In the genomic region with DNA sequence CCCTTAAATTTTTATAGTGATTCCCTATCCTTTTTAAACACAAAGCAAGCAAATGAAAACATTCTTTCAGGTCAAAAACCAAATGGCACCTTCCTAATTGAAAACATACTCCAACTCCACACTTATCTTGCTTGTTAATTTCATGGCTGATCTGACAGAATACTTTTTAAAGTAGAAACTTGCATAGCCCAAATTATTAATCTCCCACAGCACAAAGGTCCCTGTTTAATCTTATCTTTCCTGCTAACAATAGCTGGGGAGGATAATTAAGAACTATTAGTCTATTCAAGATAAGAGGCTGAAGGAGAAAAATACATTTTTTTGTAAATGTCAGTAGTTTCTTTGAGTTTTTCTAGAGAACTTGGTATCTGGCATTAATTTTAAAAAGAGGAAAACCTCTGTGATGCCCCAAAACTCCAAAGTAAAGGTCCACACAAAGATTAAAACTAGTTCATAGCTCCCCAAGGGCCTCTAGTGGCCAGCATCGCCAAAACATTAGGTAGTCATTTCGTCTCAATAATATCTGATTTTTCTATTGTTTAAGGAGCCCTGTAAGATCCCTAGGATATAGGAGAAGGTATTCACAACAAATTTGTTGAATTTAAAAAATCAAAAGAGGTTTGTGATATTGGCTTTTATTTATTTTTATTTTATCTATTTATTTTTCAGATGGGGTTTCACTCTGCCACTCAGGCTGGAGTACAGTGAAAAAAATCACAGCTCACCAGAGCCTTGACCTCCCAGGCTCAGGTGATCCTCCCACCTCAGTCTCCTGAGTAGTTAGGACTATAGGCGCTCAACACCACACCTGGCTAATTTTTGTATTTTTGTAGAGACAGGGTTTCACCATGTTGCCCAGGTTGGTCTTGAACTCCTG, we compare ENCODE assay signal across 8 cellular contexts. TPM values are rescaled to one million over a fixed set of nuclear protein-coding genes. Genes with fewer than 3 reads are reported as not detected.
DNase-seq lines count a peak whose midpoint lies in the region; ATAC-seq, FAIRE-seq and TF ChIP-seq lines count a peak whose summit lies in the region.

No MANE protein-coding gene starts in this region.

- intact Hi-C loops in CD14-positive monocyte (cut with micrococcal nuclease) (loop anchor here (5.0 to 10.0 kb wide), 5 partner anchors 61 to 318 kb away; no protein-coding TSS in a partner anchor), GM12878 (cut with micrococcal nuclease; ENCODE audit: unreplicated experiment) (loop anchor here (1.0 to 5.0 kb wide), 5 partner anchors 176 to 324 kb away; no protein-coding TSS in a partner anchor)

- H3K27me3 Mint-ChIP-seq in CD14-positive monocyte (ENCODE audit: low read depth in 3 of 3) = peaks cover 0 to 3% (median 0%) of the 10 kb centered on the region in 3 donors

- H4K20me1 ChIP-seq in GM12878 (ENCODE audit: control insufficient read depth, insufficient read depth) = no peaks in the 10 kb centered on the region

- SMC1A ChIA-PET in GM12878 (lab: Charles Lee; ENCODE audit: uncharacterized antibody, unreplicated experiment) = interaction anchor here (0.7 to 3.8 kb wide), 41 partner anchors 8 to 626 kb away, joined by 3 to 66 read pairs (median 5); partner anchors contain the start of genes CDNF, DCLRE1C, HSPA14 and MSANTD7

- H3K4me3 Mint-ChIP-seq in CD14-positive monocyte = no peak overlapping the region

- ATAC-seq in GM12878 (peak; percentile 91), HG03520 (IDR thresholded peaks at IDR 0.05; ENCODE audit: unreplicated experiment) (no peak)

- no TSS peak for BruUV-seq in GM12878 (replicated peaks; lab: Mats Ljungman, UMichigan)

- no peak overlapping the region for H3K9ac ChIP-seq in GM12878 (ENCODE audit: control insufficient read depth, insufficient read depth, low read length)

- in situ Hi-C loops in GM12878 (cut with MboI) = loop anchor here (5.0 to 10.0 kb wide), 2 partner anchors 321 to 628 kb away; no protein-coding TSS in a partner anchor

- no peaks in the 10 kb centered on the region for H3K9me3 ChIP-seq in GM12878 (replicated peaks; ENCODE audit: control insufficient read depth, insufficient read depth, low read length)

- peak; percentile 66 for TF ChIP-seq CTCF in CD14-positive monocyte (IDR thresholded peaks at IDR 0.05)
- peak; percentile 56 to 81 (median 73) for TF ChIP-seq CTCF in GM12878 (IDR thresholded peaks at IDR 0.05 in 2 of 3, conservative IDR thresholded peaks at IDR 0.05 in 1 of 3; ENCODE audit: control insufficient read depth in 2 of 3, extremely low read depth in 1 of 3, insufficient read depth in 1 of 3, low read depth in 3 of 3, low read length in 3 of 3)

- peaks cover 22% of the 10 kb centered on the region for H3K4me1 Mint-ChIP-seq in CD14-positive monocyte

- H3K27ac ChIP-seq in GM12878 (ENCODE audit: control insufficient read depth, insufficient read depth) = no peak overlapping the region

- no peaks in the 10 kb centered on the region for H3K36me3 Mint-ChIP-seq in CD14-positive monocyte

- no peaks in the 10 kb centered on the region for H3K4me1 ChIP-seq in GM12878 (ENCODE audit: control insufficient read depth, insufficient read depth, low read length)

- H3K36me3 ChIP-seq in GM12878 (ENCODE audit: control insufficient read depth in 2 of 2, insufficient read depth in 2 of 2, low read length in 1 of 2) = no peaks in the 10 kb centered on the region

- RAD21 ChIA-PET in GM12878 (lab: Charles Lee; ENCODE audit: unreplicated experiment) = interaction anchor here (0.6 to 4.2 kb wide), 30 partner anchors 8 to 324 kb away, joined by 3 to 74 read pairs (median 4); partner anchors contain the start of genes CDNF, HSPA14 and MSANTD7

- TF ChIP-seq RAD21 in GM12878 (IDR thresholded peaks at IDR 0.05; ENCODE audit: insufficient read depth, low read depth, low read length) = peak; percentile 98

- POLR2A ChIA-PET in GM12878 (lab: Charles Lee) = no interaction called here

- H3K27ac Mint-ChIP-seq in CD14-positive monocyte = no peak overlapping the region

- no peak for TF ChIP-seq POLR2A in GM12878 (IDR thresholded peaks at IDR 0.05; ENCODE audit: low read depth, low read length)

- FAIRE-seq in GM12878 (lab: Jason Lieb, UNC) = no peak

- H3K9me3 Mint-ChIP-seq in CD14-positive monocyte = peaks cover 9 to 19% (median 14%) of the 10 kb centered on the region in 7 donors

- H3K27me3 ChIP-seq in GM12878 (replicated peaks in 1 of 2; ENCODE audit: control insufficient read depth in 2 of 2, insufficient read depth in 2 of 2, low read length in 1 of 2) = no peaks in the 10 kb centered on the region

- no peak overlapping the region for H3K4me3 ChIP-seq in GM12878

- 6% methylated on average over 3 of the region's 3 CpGs for WGBS in GM12878 (ENCODE audit: insufficient coverage, insufficient replicate concordance, low lambda C conversion rate, missing lambda C conversion rate)

- H2AFZ ChIP-seq in GM12878 (ENCODE audit: control insufficient read depth, low read depth, low read length) = no peak overlapping the region

- CTCF ChIA-PET in GM12878 (lab: Yijun Ruan, JAX) = interaction anchor here (0.6 to 7.7 kb wide), 45 partner anchors 10 to 840 kb away, joined by 3 to 134 read pairs (median 4); partner anchors contain the start of genes CDNF, HSPA14, MEIG1 and MSANTD7

- no peak for TF ChIP-seq EP300 in GM12878 (IDR thresholded peaks at IDR 0.05; ENCODE audit: borderline replicate concordance in 1 of 2, control insufficient read depth in 1 of 2, low read depth in 2 of 2, low read length in 2 of 2)

- no peaks in the 10 kb centered on the region for H3K79me2 ChIP-seq in GM12878 (ENCODE audit: control insufficient read depth, insufficient read depth, low read length)

- H3K4me2 ChIP-seq in GM12878 (ENCODE audit: control insufficient read depth, insufficient read depth) = no peak overlapping the region

- DNase-seq in CD14-positive monocyte (ENCODE audit: low spot score) (peak; percentile 46), GM19238 (ENCODE audit: insufficient read length, low spot score) (peak; percentile 27), RPMI8226 (peak; percentile 62), GM12878 (ENCODE audit: low read depth, low spot score) (no peak), iris pigment epithelial cell (ENCODE audit: low read depth) (peak; percentile 38), NK-92 (lab: John Stamatoyannopoulos, UW; ENCODE audit: unreplicated experiment) (no peak)
- DNase-seq in stimulated activated CD8-positive, alpha-beta memory T cell treated with anti-CD3 and anti-CD28 coated beads, Interleukin-4, amount 100 ng/mL, for 24 hours (ENCODE audit: low read depth) = peak; percentile 19

RNA-seq across cellular contexts. Expression of gene CDNF, which starts 14.7 kb away (rescaled TPM):
- polyA plus RNA-seq in CD14-positive monocyte (under 1 TPM in 1 of 2 donors, not detected in 1; 0.28 TPM), GM12878 (2011; rRNA removed) (0.81 TPM in 2 replicates), GM12878 (2014; fragmentation: Illumina TruSeq; extraction: Trizol) (0.73 and 2.3 TPM in 2 replicates), GM12878 (2014; fragmentation: Nextera tagmentation; extraction: Ambion mirVana) (under 1 TPM; 0.08 to 0.29 TPM), GM12878 (2014; rRNA removed) (1.2 and 2.7 TPM in 2 replicates), GM12878 (2016; fragmentation: Nextera tagmentation; extraction: Ambion mirVana) (under 1 TPM; 0.48 to 0.54 TPM)
- 0.56 and 1.9 TPM in 2 replicates for total RNA-seq in GM12878 (2013; cell fraction: nucleolus; rRNA removed)
- total RNA-seq in GM12878 (2014; rRNA removed) (0.98 and 1.9 TPM in 2 replicates), GM12878 (2014; rRNA removed; fragmentation: Illumina TruSeq; extraction: Trizol) (1.0 and 1.2 TPM in 2 replicates), GM12878 (2021) (0.43 and 1.0 TPM in 2 replicates)
- 2.2 TPM for polyA plus RNA-seq in GM12878 (2011; ENCODE audit: low read depth)
- 0.31 and 0.32 TPM in 2 replicates for polyA plus RNA-seq in GM12878 (2011; cell fraction: cytosol; rRNA removed)
- polyA plus RNA-seq in GM12878 (2011; cell fraction: nucleus; rRNA removed) = 0.66 TPM in 1 of 2 replicates, not detected in the other
- polyA plus RNA-seq in GM12878 (2012) = 0.94 and 1.3 TPM in 2 replicates
- polyA minus RNA-seq in GM12878 (2011; rRNA and poly(A)+ RNA removed) = not detected in 2 replicates
- polyA minus RNA-seq in GM12878 (2011; cell fraction: cytosol; rRNA and poly(A)+ RNA removed) = not detected in 2 replicates
- polyA minus RNA-seq in GM12878 (2011; cell fraction: nucleus; rRNA and poly(A)+ RNA removed) = not detected in 2 replicates

RNA-seq across cellular contexts. Expression of gene HSPA14, which starts 15.0 kb away (rescaled TPM):
- 10 to 100 TPM; 15.4 to 19.3 TPM for polyA plus RNA-seq in CD14-positive monocyte
- total RNA-seq in GM12878 (2013; cell fraction: nucleolus; rRNA removed) = 12.4 and 14.7 TPM in 2 replicates
- total RNA-seq in GM12878 (2014; rRNA removed) = 28.0 and 30.9 TPM in 2 replicates
- total RNA-seq in GM12878 (2014; rRNA removed; fragmentation: Illumina TruSeq; extraction: Trizol) = 32.9 and 35.5 TPM in 2 replicates
- 24.5 and 26.6 TPM in 2 replicates for total RNA-seq in GM12878 (2021)
- polyA plus RNA-seq in GM12878 (2011; ENCODE audit: low read depth) = 12.9 TPM
- 33.1 and 50.3 TPM in 2 replicates for polyA plus RNA-seq in GM12878 (2011; rRNA removed)
- 11.7 and 13.7 TPM in 2 replicates for polyA plus RNA-seq in GM12878 (2011; cell fraction: cytosol; rRNA removed)
- polyA plus RNA-seq in GM12878 (2011; cell fraction: nucleus; rRNA removed) = 22.9 and 25.2 TPM in 2 replicates
- 15.4 and 15.5 TPM in 2 replicates for polyA plus RNA-seq in GM12878 (2012)
- polyA plus RNA-seq in GM12878 (2014; fragmentation: Illumina TruSeq; extraction: Trizol) = 31.3 and 34.6 TPM in 2 replicates
- polyA plus RNA-seq in GM12878 (2014; fragmentation: Nextera tagmentation; extraction: Ambion mirVana) = 10 to 100 TPM; 44.1 to 46.4 TPM
- polyA plus RNA-seq in GM12878 (2014; rRNA removed) = 27.3 and 32.3 TPM in 2 replicates
- polyA plus RNA-seq in GM12878 (2016; fragmentation: Nextera tagmentation; extraction: Ambion mirVana) = 10 to 100 TPM; 53.1 to 56.1 TPM
- polyA minus RNA-seq in GM12878 (2011; rRNA and poly(A)+ RNA removed) = 8.8 and 12.3 TPM in 2 replicates
- polyA minus RNA-seq in GM12878 (2011; cell fraction: cytosol; rRNA and poly(A)+ RNA removed) = 3.9 and 7.0 TPM in 2 replicates
- polyA minus RNA-seq in GM12878 (2011; cell fraction: nucleus; rRNA and poly(A)+ RNA removed) = 5.2 and 6.4 TPM in 2 replicates

RNA-seq across cellular contexts. Expression of gene MSANTD7, which starts 15.0 kb away (rescaled TPM):
- polyA plus RNA-seq in CD14-positive monocyte (1 to 10 TPM; 5.0 to 7.3 TPM), GM12878 (2011; rRNA removed) (13.5 and 15.5 TPM in 2 replicates), GM12878 (2014; fragmentation: Illumina TruSeq; extraction: Trizol) (18.9 and 19.3 TPM in 2 replicates), GM12878 (2014; fragmentation: Nextera tagmentation; extraction: Ambion mirVana) (1 to 10 TPM; 3.5 to 4.5 TPM), GM12878 (2014; rRNA removed) (13.5 and 14.0 TPM in 2 replicates), GM12878 (2016; fragmentation: Nextera tagmentation; extraction: Ambion mirVana) (10 to 100 TPM; 17.8 to 19.1 TPM)
- 34.4 and 35.8 TPM in 2 replicates for total RNA-seq in GM12878 (2013; cell fraction: nucleolus; rRNA removed)
- total RNA-seq in GM12878 (2014; rRNA removed) (22.8 and 27.9 TPM in 2 replicates), GM12878 (2014; rRNA removed; fragmentation: Illumina TruSeq; extraction: Trizol) (19.3 and 19.7 TPM in 2 replicates), GM12878 (2021) (20.1 and 20.6 TPM in 2 replicates)
- 7.0 TPM for polyA plus RNA-seq in GM12878 (2011; ENCODE audit: low read depth)
- polyA plus RNA-seq in GM12878 (2011; cell fraction: cytosol; rRNA removed) = 8.0 and 9.5 TPM in 2 replicates
- polyA plus RNA-seq in GM12878 (2011; cell fraction: nucleus; rRNA removed) = 9.2 and 11.5 TPM in 2 replicates
- polyA plus RNA-seq in GM12878 (2012) = 7.7 and 8.2 TPM in 2 replicates
- 24.8 and 25.1 TPM in 2 replicates for polyA minus RNA-seq in GM12878 (2011; rRNA and poly(A)+ RNA removed)
- 11.2 and 13.0 TPM in 2 replicates for polyA minus RNA-seq in GM12878 (2011; cell fraction: cytosol; rRNA and poly(A)+ RNA removed)
- polyA minus RNA-seq in GM12878 (2011; cell fraction: nucleus; rRNA and poly(A)+ RNA removed) = 19.0 and 33.1 TPM in 2 replicates

RNA-seq across cellular contexts. Expression of gene FAM107B, which starts 48.4 kb away (rescaled TPM):
- polyA plus RNA-seq in CD14-positive monocyte = 10 to 100 TPM; 28.4 to 68.5 TPM
- 90.2 and 103 TPM in 2 replicates for total RNA-seq in GM12878 (2013; cell fraction: nucleolus; rRNA removed)
- total RNA-seq in GM12878 (2014; rRNA removed) = 75.3 and 82.3 TPM in 2 replicates
- 147 and 150 TPM in 2 replicates for total RNA-seq in GM12878 (2014; rRNA removed; fragmentation: Illumina TruSeq; extraction: Trizol)
- total RNA-seq in GM12878 (2021) = 136 and 141 TPM in 2 replicates
- polyA plus RNA-seq in GM12878 (2011; ENCODE audit: low read depth) = 47.4 TPM
- 101 and 147 TPM in 2 replicates for polyA plus RNA-seq in GM12878 (2011; rRNA removed)
- 37.6 and 46.7 TPM in 2 replicates for polyA plus RNA-seq in GM12878 (2011; cell fraction: cytosol; rRNA removed)
- 32.9 and 40.9 TPM in 2 replicates for polyA plus RNA-seq in GM12878 (2011; cell fraction: nucleus; rRNA removed)
- polyA plus RNA-seq in GM12878 (2012) = 59.7 and 61.3 TPM in 2 replicates
- polyA plus RNA-seq in GM12878 (2014; fragmentation: Illumina TruSeq; extraction: Trizol) = 162 and 212 TPM in 2 replicates
- 10 to 100 TPM; 45.8 to 68.6 TPM for polyA plus RNA-seq in GM12878 (2014; fragmentation: Nextera tagmentation; extraction: Ambion mirVana)
- 80.4 and 97.8 TPM in 2 replicates for polyA plus RNA-seq in GM12878 (2014; rRNA removed)
- 10 to 100 TPM; 22.9 to 37.1 TPM for polyA plus RNA-seq in GM12878 (2016; fragmentation: Nextera tagmentation; extraction: Ambion mirVana)
- polyA minus RNA-seq in GM12878 (2011; rRNA and poly(A)+ RNA removed) = 32.5 and 34.0 TPM in 2 replicates
- 19.8 and 26.5 TPM in 2 replicates for polyA minus RNA-seq in GM12878 (2011; cell fraction: cytosol; rRNA and poly(A)+ RNA removed)
- 16.8 and 26.5 TPM in 2 replicates for polyA minus RNA-seq in GM12878 (2011; cell fraction: nucleus; rRNA and poly(A)+ RNA removed)

RNA-seq across cellular contexts. Expression of gene SUV39H2, which starts 55.5 kb away (rescaled TPM):
- polyA plus RNA-seq in CD14-positive monocyte (1 to 10 TPM in 1 of 2 donors, under 1 TPM in 1; 0.86 to 1.2 TPM), GM12878 (2011; rRNA removed) (26.1 and 43.4 TPM in 2 replicates), GM12878 (2014; fragmentation: Illumina TruSeq; extraction: Trizol) (41.1 and 45.0 TPM in 2 replicates), GM12878 (2014; fragmentation: Nextera tagmentation; extraction: Ambion mirVana) (10 to 100 TPM; 26.5 to 40.3 TPM), GM12878 (2014; rRNA removed) (17.9 and 27.4 TPM in 2 replicates), GM12878 (2016; fragmentation: Nextera tagmentation; extraction: Ambion mirVana) (10 to 100 TPM; 33.7 to 36.4 TPM)
- 50.3 and 53.7 TPM in 2 replicates for total RNA-seq in GM12878 (2013; cell fraction: nucleolus; rRNA removed)
- total RNA-seq in GM12878 (2014; rRNA removed) (24.3 and 27.6 TPM in 2 replicates), GM12878 (2014; rRNA removed; fragmentation: Illumina TruSeq; extraction: Trizol) (32.3 and 32.6 TPM in 2 replicates), GM12878 (2021) (25.8 and 26.9 TPM in 2 replicates)
- 10.0 TPM for polyA plus RNA-seq in GM12878 (2011; ENCODE audit: low read depth)
- 10.1 and 15.2 TPM in 2 replicates for polyA plus RNA-seq in GM12878 (2011; cell fraction: cytosol; rRNA removed)
- 12.7 and 16.4 TPM in 2 replicates for polyA plus RNA-seq in GM12878 (2011; cell fraction: nucleus; rRNA removed)
- polyA plus RNA-seq in GM12878 (2012) = 11.1 and 13.8 TPM in 2 replicates
- polyA minus RNA-seq in GM12878 (2011; rRNA and poly(A)+ RNA removed) = 16.2 and 29.9 TPM in 2 replicates
- 11.0 and 14.3 TPM in 2 replicates for polyA minus RNA-seq in GM12878 (2011; cell fraction: cytosol; rRNA and poly(A)+ RNA removed)
- 9.2 and 16.4 TPM in 2 replicates for polyA minus RNA-seq in GM12878 (2011; cell fraction: nucleus; rRNA and poly(A)+ RNA removed)

Comparison
In these comparisons a context has a peak if more than half of its experiments do, and no peak if none do; other contexts are left out.
1. DNase-seq: peak in CD14-positive monocyte (single experiment), GM19238 (single experiment), RPMI8226 (single experiment), iris pigment epithelial cell (single experiment) and stimulated activated CD8-positive, alpha-beta memory T cell treated with anti-CD3 and anti-CD28 coated beads, Interleukin-4, amount 100 ng/mL, for 24 hours (single experiment); none in GM12878 (single experiment) and NK-92 (single experiment).